ENCODE assay signal across 9 cellular contexts in the genomic region with DNA sequence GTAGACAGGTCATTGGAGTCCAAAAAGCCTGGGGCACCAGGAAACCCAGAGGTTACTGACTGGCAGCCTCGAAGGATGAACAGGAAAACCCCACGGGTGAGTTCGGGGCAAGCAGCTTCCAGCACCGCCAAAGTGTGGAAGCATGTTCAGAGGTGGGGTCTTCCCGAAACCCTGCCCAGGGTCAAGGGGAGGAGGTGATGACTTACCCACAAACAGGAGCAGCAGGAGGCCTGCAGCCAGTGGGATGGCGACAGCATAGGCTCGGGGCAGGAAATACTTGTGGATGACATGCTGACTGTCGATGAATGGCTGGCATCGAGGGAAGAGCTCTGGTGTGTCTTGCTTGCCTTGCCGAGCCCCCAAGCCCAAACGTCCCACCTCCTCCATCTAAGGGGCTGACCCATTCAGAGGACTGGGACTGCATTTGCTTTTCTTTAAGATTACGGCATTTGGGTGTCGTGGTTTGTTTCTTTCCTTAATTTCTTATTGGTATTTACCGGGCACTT. TPM values are rescaled to one million over a fixed set of nuclear protein-coding genes. Genes with fewer than 3 reads are reported as not detected.
DNase-seq lines count a peak whose midpoint lies in the region; ATAC-seq, FAIRE-seq and TF ChIP-seq lines count a peak whose summit lies in the region.
"Had no signal": no experiment of that assay in that cellular context is flagged by ENCODE, and none has a peak within 500 bp of the region (broad histone marks: within the 10 kb centered on the region; RNA-seq: fewer than 3 reads in every experiment).

No MANE protein-coding gene starts in this region.

- DNase-seq in GM12864 (ENCODE audit: low read depth) (no peak), PC-9 (no peak), progenitor cell of endocrine pancreas (ENCODE audit: low spot score, unreplicated experiment) (no peak), NCI-H510A treated with DMSO at 0.1 percent for 48 hours (lab: John Stamatoyannopoulos, UW) (no peak), GM10266 (ENCODE audit: extremely low spot score) (no peak), frontal cortex (ENCODE audit: low spot score in 2 of 2) (no peak), posterior cingulate gyrus (no peak)
- DNase-seq in effector memory CD8-positive, alpha-beta T cell = no peak

- BruUV-seq in PC-9 (replicated peaks; lab: Mats Ljungman, UMichigan) = no TSS peak

- FAIRE-seq in frontal cortex (lab: Jason Lieb, UNC) = no peak
- FAIRE-seq: RCC 7860 had no signal

- no peak overlapping the region for H3K27ac ChIP-seq in PC-9

- ATAC-seq in effector memory CD8-positive, alpha-beta T cell (replicated peaks) = no peak

- H3K27me3 Mint-ChIP-seq in effector memory CD8-positive, alpha-beta T cell = no peaks in the 10 kb centered on the region
- peaks cover 3% of the 10 kb centered on the region for H3K27me3 Mint-ChIP-seq in progenitor cell of endocrine pancreas

- no peaks in the 10 kb centered on the region for H3K9me3 Mint-ChIP-seq in effector memory CD8-positive, alpha-beta T cell
- H3K9me3 Mint-ChIP-seq in progenitor cell of endocrine pancreas (ENCODE audit: low read depth) = no peaks in the 10 kb centered on the region

- peaks cover 59% of the 10 kb centered on the region for H3K36me3 Mint-ChIP-seq in effector memory CD8-positive, alpha-beta T cell (ENCODE audit: insufficient read depth)
- H3K36me3 Mint-ChIP-seq in progenitor cell of endocrine pancreas (ENCODE audit: insufficient read depth) = peaks cover 4% of the 10 kb centered on the region

- peaks cover 27% of the 10 kb centered on the region for H3K4me1 ChIP-seq in PC-9 (replicated peaks; ENCODE audit: insufficient read depth)

- H3K79me2 ChIP-seq in PC-9 (ENCODE audit: low read depth) = peaks cover 30% of the 10 kb centered on the region

- peak overlapping the region; percentile 86 to 87 for H3K4me3 Mint-ChIP-seq in effector memory CD8-positive, alpha-beta T cell
- peak overlapping the region; percentile 85 for H3K4me3 Mint-ChIP-seq in progenitor cell of endocrine pancreas (ENCODE audit: low read depth)

- H3F3A ChIP-seq in PC-9 (ENCODE audit: insufficient read depth, low read depth) = peaks cover 49% of the 10 kb centered on the region

- CTCF ChIA-PET in PC-9 (lab: Charles Lee) = no interaction called here

- no peaks in the 10 kb centered on the region for H3K9me3 ChIP-seq in PC-9 (ENCODE audit: insufficient read depth, low read depth)

- intact Hi-C loops in PC-9 (cut with micrococcal nuclease; ENCODE audit: unreplicated experiment) = loop anchor here (2.0 kb wide), 2 partner anchors 18 to 162 kb away; no protein-coding TSS in a partner anchor
- intact Hi-C loops in posterior cingulate gyrus (cut with DNase I) = no loop called here

- H3K4me1 Mint-ChIP-seq in effector memory CD8-positive, alpha-beta T cell (ENCODE audit: low read depth in 2 of 2) = peaks cover 41 to 43% of the 10 kb centered on the region in 2 donors
- peaks cover 19% of the 10 kb centered on the region for H3K4me1 Mint-ChIP-seq in progenitor cell of endocrine pancreas (ENCODE audit: low read depth)

- peak overlapping the region; percentile 92 for H3K4me3 ChIP-seq in GM12864 (ENCODE audit: low read depth, low read length)
- peak overlapping the region; percentile 83 for H3K4me3 ChIP-seq in PC-9

- no peak for TF ChIP-seq CTCF in GM12864 (IDR thresholded peaks at IDR 0.05; ENCODE audit: low read depth, low read length, missing control alignments)
- no peak for TF ChIP-seq CTCF in PC-9 (conservative IDR thresholded peaks at IDR 0.05)
- TF ChIP-seq CTCF in progenitor cell of endocrine pancreas (IDR thresholded peaks at IDR 0.05; ENCODE audit: unreplicated experiment) = no peak
- TF ChIP-seq CTCF in GM10266 (IDR thresholded peaks at IDR 0.05; ENCODE audit: control insufficient read depth, insufficient read depth, low read depth, missing control alignments) = no peak

- no peaks in the 10 kb centered on the region for H3K27me3 ChIP-seq in PC-9 (ENCODE audit: insufficient read depth, low read depth)

- POLR2A ChIA-PET in PC-9 (lab: Charles Lee; ENCODE audit: unreplicated experiment) = no interaction called here

- H2AFZ ChIP-seq in PC-9 = no peak overlapping the region

- no peaks in the 10 kb centered on the region for H3K9me2 ChIP-seq in PC-9 (ENCODE audit: insufficient read depth)

- peak overlapping the region; percentile 78 to 87 for H3K27ac Mint-ChIP-seq in effector memory CD8-positive, alpha-beta T cell
- peak overlapping the region; percentile 56 for H3K27ac Mint-ChIP-seq in progenitor cell of endocrine pancreas

- H3K36me3 ChIP-seq in PC-9 (ENCODE audit: low read depth) = peaks cover under 1% of the 10 kb centered on the region; the same call in 1 of the 2 replicates

- H3K4me2 ChIP-seq in PC-9 = peak overlapping the region; percentile 92

- 0 out of 2 replicates have a peak, but pooled peaks cover 2% of the 10 kb centered on the region for H4K20me1 ChIP-seq in PC-9 (ENCODE audit: insufficient read depth)

RNA-seq across cellular contexts. Expression of a gene that starts 1.3 kb away (rescaled TPM):
- total RNA-seq in PC-9 (2021) = 65.5 and 79.4 TPM in 2 replicates
- 34.0 and 37.7 TPM in 2 replicates for total RNA-seq in progenitor cell of endocrine pancreas
- total RNA-seq in frontal cortex = 11.4 TPM

RNA-seq across cellular contexts. Expression of a gene that starts 5.8 kb away (rescaled TPM):
- total RNA-seq in PC-9 (2021) (21.9 and 22.5 TPM in 2 replicates), progenitor cell of endocrine pancreas (3.4 and 3.6 TPM in 2 replicates), frontal cortex (6.1 TPM)

RNA-seq across cellular contexts. Expression of a gene that starts 19.6 kb away (rescaled TPM):
- total RNA-seq in PC-9 (2021) = 28.3 and 44.3 TPM in 2 replicates
- 7.0 and 7.7 TPM in 2 replicates for total RNA-seq in progenitor cell of endocrine pancreas
- total RNA-seq in frontal cortex = 6.5 TPM

RNA-seq across cellular contexts. Expression of a gene that starts 37.0 kb away (rescaled TPM):
- total RNA-seq in PC-9 (2021) (23.3 and 27.6 TPM in 2 replicates), progenitor cell of endocrine pancreas (31.1 and 36.7 TPM in 2 replicates), frontal cortex (28.5 TPM)

RNA-seq across cellular contexts. Expression of a gene that starts 44.4 kb away (rescaled TPM):
- total RNA-seq in PC-9 (2021) (176 and 208 TPM in 2 replicates), progenitor cell of endocrine pancreas (48.2 and 54.1 TPM in 2 replicates), frontal cortex (5.7 TPM)
